Comparison of ENCODE assay signal across 8 cellular contexts in genomic region chr2:96764253-96764637, GRCh38. TPM values are rescaled to one million over a fixed set of nuclear protein-coding genes. Genes with fewer than 3 reads are reported as not detected.
A peak's percentile ranks its signal among the peaks of the same experiment; 100 is the strongest.
DNase-seq lines count a peak whose midpoint lies in the region; ATAC-seq and TF ChIP-seq lines count a peak whose summit lies in the region.

No MANE protein-coding gene starts in this region.

- H3K4me1 ChIP-seq in endodermal cell (ENCODE audit: control insufficient read depth, insufficient read depth, low read length) (no peaks in the 10 kb centered on the region), trophoblast cell (ENCODE audit: control insufficient read depth in 1 of 2, insufficient read depth in 2 of 2, low read length in 2 of 2) (peaks cover 26 to 40% of the 10 kb centered on the region in 2 experiments)

- H3K4me3 ChIP-seq in endodermal cell (ENCODE audit: low read length) (peak overlapping the region; percentile 89), trophoblast cell (ENCODE audit: low read depth, low read length) (no peak overlapping the region)

- H3K9me3 ChIP-seq in endodermal cell (ENCODE audit: control insufficient read depth, low read length): no peaks in the 10 kb centered on the region
- H3K9me3 ChIP-seq in trophoblast cell (ENCODE audit: insufficient read depth, low read depth, low read length): no peaks in the 10 kb centered on the region

- no peak overlapping the region for H2BK12ac ChIP-seq in trophoblast cell (ENCODE audit: low read length)

- no peak overlapping the region for H2BK120ac ChIP-seq in trophoblast cell (ENCODE audit: insufficient read depth, low read length, poor library complexity)

- H3K36me3 ChIP-seq in endodermal cell (ENCODE audit: control insufficient read depth, insufficient read depth, low read length) (no peaks in the 10 kb centered on the region), trophoblast cell (ENCODE audit: control insufficient read depth in 1 of 2, insufficient read depth in 2 of 2, low read length in 2 of 2) (no peaks in the 10 kb centered on the region)

- peaks cover 46% of the 10 kb centered on the region for H3K4me1 Mint-ChIP-seq in endodermal cell

- H3K27ac ChIP-seq in endodermal cell (ENCODE audit: low read depth, low read length) (no peak overlapping the region), trophoblast cell (ENCODE audit: low read depth, low read length) (peak overlapping the region; percentile 75)

- H3K27ac Mint-ChIP-seq in endodermal cell: peak overlapping the region; percentile 88

- H3K14ac ChIP-seq in trophoblast cell (ENCODE audit: low read length): no peak overlapping the region

- H2BK5ac ChIP-seq in trophoblast cell (ENCODE audit: low read depth, low read length, poor library complexity): peak overlapping the region; percentile 17

- H3K4me3 Mint-ChIP-seq in endodermal cell: peak overlapping the region; percentile 70

- H2AK5ac ChIP-seq in trophoblast cell (ENCODE audit: low read length): no peak overlapping the region

- H4K12ac ChIP-seq in trophoblast cell (ENCODE audit: low read depth, low read length): no peak overlapping the region

- no peak for TF ChIP-seq CTCF in endodermal cell (conservative IDR thresholded peaks at IDR 0.05)

- WGBS in endodermal cell (ENCODE audit: insufficient coverage in 1 of 2, insufficient read length in 1 of 2), 2 experiments: 78 to 84% methylated on average over 5 to 8 of the region's 8 CpGs
- no CpG with 5 or more reads among the region's 8 CpGs for WGBS in trophoblast cell (ENCODE audit: extremely low coverage, insufficient coverage, insufficient read length)

- no peak overlapping the region for H2AFZ ChIP-seq in trophoblast cell (ENCODE audit: insufficient read depth, low read length, poor library complexity)

- H3K9me3 Mint-ChIP-seq in endodermal cell: no peaks in the 10 kb centered on the region

- peak overlapping the region; percentile 48 for H3K9ac ChIP-seq in endodermal cell (ENCODE audit: extremely low read depth, low read length, poor library complexity, severe bottlenecking)
- H3K9ac ChIP-seq in trophoblast cell (ENCODE audit: low read length): no peak overlapping the region

- peak overlapping the region; percentile 0 for H4K91ac ChIP-seq in trophoblast cell (ENCODE audit: low read depth, low read length)

- peak overlapping the region; percentile 46 for H3K4me2 ChIP-seq in trophoblast cell (ENCODE audit: low read length)

- H3K79me1 ChIP-seq in trophoblast cell (ENCODE audit: low read length): peaks cover 11% of the 10 kb centered on the region

- H3K27me3 ChIP-seq in endodermal cell (ENCODE audit: control insufficient read depth, insufficient read depth, low read length, poor library complexity, severe bottlenecking) (no peaks in the 10 kb centered on the region), trophoblast cell (ENCODE audit: insufficient read depth, low read length) (no peaks in the 10 kb centered on the region)

- H3K23ac ChIP-seq in trophoblast cell (ENCODE audit: low read length): no peak overlapping the region

- ATAC-seq in GM18867 (IDR thresholded peaks at IDR 0.05; ENCODE audit: unreplicated experiment) (no peak), HG03442 (IDR thresholded peaks at IDR 0.05; ENCODE audit: unreplicated experiment) (no peak)

- H3K36me3 Mint-ChIP-seq in endodermal cell (ENCODE audit: low read depth): peaks cover 13% of the 10 kb centered on the region

- no peaks in the 10 kb centered on the region for H3K27me3 Mint-ChIP-seq in endodermal cell (ENCODE audit: insufficient read depth)

- peak; percentile 37 for DNase-seq in NCI-H2227 (lab: John Stamatoyannopoulos, UW; ENCODE audit: unreplicated experiment)
- no peak for DNase-seq in NCI-H2227 treated with DMSO at 0.1 percent for 48 hours (lab: John Stamatoyannopoulos, UW)
- peak; percentile 87 for DNase-seq in OCI-M1 (lab: John Stamatoyannopoulos, UW)
- DNase-seq in endodermal cell: peak; percentile 70
- peak in 1 of 2 donors; percentile 72 for DNase-seq in trophoblast cell
- no peak for DNase-seq in LoVo (ENCODE audit: low spot score)

- no peak overlapping the region for H3K18ac ChIP-seq in trophoblast cell (ENCODE audit: low read length)

- H3K4ac ChIP-seq in trophoblast cell (ENCODE audit: low read depth, low read length): no peak overlapping the region

- peaks cover 10% of the 10 kb centered on the region for H3K79me2 ChIP-seq in trophoblast cell (ENCODE audit: control insufficient read depth, insufficient read depth, low read length, poor library complexity)

- H4K8ac ChIP-seq in trophoblast cell (ENCODE audit: low read depth, low read length): peak overlapping the region; percentile 13

RNA-seq across cellular contexts. Expression of gene CNNM4, which starts 3.5 kb away (rescaled TPM):
- 10 to 100 TPM; 22.3 to 27.5 TPM for total RNA-seq in endodermal cell
- polyA plus RNA-seq in endodermal cell (2013, experiment 1 of 2): 11.2 TPM
- polyA plus RNA-seq in endodermal cell (2013, experiment 2 of 2): 11.5 TPM
- polyA plus RNA-seq in trophoblast cell (2013): 43.0 and 44.4 TPM in 2 replicates

RNA-seq across cellular contexts. Expression of gene LMAN2L, which starts 24.4 kb away (rescaled TPM):
- total RNA-seq in endodermal cell: 10 to 100 TPM; 24.4 to 30.4 TPM
- polyA plus RNA-seq in endodermal cell (2013, experiment 1 of 2): 27.2 TPM
- 26.2 TPM for polyA plus RNA-seq in endodermal cell (2013, experiment 2 of 2)
- 14.0 and 14.6 TPM in 2 replicates for polyA plus RNA-seq in trophoblast cell (2013)

RNA-seq across cellular contexts. Expression of gene CNNM3, which starts 51.8 kb away (rescaled TPM):
- total RNA-seq in endodermal cell: 10 to 100 TPM; 33.1 to 34.8 TPM
- 16.5 TPM for polyA plus RNA-seq in endodermal cell (2013, experiment 1 of 2)
- 14.9 TPM for polyA plus RNA-seq in endodermal cell (2013, experiment 2 of 2)
- polyA plus RNA-seq in trophoblast cell (2013): 13.3 and 13.9 TPM in 2 replicates

Comparison
In these comparisons a context has a peak if more than half of its experiments do, and no peak if none do; other contexts are left out.
1. DNase-seq: peak in NCI-H2227 (single experiment), OCI-M1 (single experiment) and endodermal cell (single experiment); none in NCI-H2227 treated with DMSO at 0.1 percent for 48 hours (single experiment) and LoVo (single experiment).